In the genomic region with DNA sequence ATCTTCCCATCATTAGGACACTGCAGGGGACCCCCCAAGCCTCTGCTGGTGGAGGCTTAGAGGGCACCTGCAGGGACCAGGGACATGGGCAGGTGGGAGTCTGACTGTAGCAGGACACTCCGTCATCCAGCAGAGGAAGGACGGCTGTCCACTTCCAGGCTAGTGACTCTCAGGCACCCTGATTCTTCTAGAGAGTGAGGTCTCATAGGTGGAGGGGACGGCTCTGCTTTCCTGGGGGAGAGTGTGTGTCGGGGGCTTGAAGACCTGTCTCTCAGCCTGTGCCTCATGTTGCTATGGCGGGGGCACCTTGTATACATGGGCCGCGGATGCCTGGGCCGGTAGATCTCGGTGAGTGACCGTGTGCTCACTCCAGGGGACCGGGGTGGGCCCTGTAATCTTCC, we compare ENCODE assay signal across 1 cellular context.
TF ChIP-seq lines count a peak whose summit lies in the region.

No MANE protein-coding gene starts in this region.

TF ChIP-seq in GM23338, 12 proteins besides CTCF, POLR2A, EP300 and RAD21:
- TF ChIP-seq, protein P1, sequence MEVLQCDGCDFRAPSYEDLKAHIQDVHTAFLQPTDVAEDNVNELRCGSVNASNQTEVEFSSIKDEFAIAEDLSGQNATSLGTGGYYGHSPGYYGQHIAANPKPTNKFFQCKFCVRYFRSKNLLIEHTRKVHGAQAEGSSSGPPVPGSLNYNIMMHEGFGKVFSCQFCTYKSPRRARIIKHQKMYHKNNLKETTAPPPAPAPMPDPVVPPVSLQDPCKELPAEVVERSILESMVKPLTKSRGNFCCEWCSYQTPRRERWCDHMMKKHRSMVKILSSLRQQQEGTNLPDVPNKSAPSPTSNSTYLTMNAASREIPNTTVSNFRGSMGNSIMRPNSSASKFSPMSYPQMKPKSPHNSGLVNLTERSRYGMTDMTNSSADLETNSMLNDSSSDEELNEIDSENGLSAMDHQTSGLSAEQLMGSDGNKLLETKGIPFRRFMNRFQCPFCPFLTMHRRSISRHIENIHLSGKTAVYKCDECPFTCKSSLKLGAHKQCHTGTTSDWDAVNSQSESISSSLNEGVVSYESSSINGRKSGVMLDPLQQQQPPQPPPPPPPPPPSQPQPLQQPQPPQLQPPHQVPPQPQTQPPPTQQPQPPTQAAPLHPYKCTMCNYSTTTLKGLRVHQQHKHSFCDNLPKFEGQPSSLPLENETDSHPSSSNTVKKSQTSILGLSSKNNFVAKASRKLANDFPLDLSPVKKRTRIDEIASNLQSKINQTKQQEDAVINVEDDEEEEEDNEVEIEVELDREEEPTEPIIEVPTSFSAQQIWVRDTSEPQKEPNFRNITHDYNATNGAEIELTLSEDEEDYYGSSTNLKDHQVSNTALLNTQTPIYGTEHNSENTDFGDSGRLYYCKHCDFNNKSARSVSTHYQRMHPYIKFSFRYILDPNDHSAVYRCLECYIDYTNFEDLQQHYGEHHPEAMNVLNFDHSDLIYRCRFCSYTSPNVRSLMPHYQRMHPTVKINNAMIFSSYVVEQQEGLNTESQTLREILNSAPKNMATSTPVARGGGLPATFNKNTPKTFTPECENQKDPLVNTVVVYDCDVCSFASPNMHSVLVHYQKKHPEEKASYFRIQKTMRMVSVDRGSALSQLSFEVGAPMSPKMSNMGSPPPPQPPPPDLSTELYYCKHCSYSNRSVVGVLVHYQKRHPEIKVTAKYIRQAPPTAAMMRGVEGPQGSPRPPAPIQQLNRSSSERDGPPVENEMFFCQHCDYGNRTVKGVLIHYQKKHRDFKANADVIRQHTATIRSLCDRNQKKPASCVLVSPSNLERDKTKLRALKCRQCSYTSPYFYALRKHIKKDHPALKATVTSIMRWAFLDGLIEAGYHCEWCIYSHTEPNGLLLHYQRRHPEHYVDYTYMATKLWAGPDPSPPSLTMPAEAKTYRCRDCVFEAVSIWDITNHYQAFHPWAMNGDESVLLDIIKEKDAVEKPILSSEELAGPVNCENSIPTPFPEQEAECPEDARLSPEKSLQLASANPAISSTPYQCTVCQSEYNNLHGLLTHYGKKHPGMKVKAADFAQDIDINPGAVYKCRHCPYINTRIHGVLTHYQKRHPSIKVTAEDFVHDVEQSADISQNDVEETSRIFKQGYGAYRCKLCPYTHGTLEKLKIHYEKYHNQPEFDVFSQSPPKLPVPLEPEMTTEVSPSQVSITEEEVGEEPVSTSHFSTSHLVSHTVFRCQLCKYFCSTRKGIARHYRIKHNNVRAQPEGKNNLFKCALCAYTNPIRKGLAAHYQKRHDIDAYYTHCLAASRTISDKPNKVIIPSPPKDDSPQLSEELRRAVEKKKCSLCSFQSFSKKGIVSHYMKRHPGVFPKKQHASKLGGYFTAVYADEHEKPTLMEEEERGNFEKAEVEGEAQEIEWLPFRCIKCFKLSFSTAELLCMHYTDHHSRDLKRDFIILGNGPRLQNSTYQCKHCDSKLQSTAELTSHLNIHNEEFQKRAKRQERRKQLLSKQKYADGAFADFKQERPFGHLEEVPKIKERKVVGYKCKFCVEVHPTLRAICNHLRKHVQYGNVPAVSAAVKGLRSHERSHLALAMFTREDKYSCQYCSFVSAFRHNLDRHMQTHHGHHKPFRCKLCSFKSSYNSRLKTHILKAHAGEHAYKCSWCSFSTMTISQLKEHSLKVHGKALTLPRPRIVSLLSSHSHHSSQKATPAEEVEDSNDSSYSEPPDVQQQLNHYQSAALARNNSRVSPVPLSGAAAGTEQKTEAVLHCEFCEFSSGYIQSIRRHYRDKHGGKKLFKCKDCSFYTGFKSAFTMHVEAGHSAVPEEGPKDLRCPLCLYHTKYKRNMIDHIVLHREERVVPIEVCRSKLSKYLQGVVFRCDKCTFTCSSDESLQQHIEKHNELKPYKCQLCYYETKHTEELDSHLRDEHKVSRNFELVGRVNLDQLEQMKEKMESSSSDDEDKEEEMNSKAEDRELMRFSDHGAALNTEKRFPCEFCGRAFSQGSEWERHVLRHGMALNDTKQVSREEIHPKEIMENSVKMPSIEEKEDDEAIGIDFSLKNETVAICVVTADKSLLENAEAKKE (CRISPR knock-in tag; IDR thresholded peaks at IDR 0.05): no peak
- TF ChIP-seq JUNB (IDR thresholded peaks at IDR 0.05; ENCODE audit: unreplicated experiment) (no peak), EZH2phosphoT487 (IDR thresholded peaks at IDR 0.05; ENCODE audit: unreplicated experiment) (no peak)
- TF ChIP-seq, protein P2, sequence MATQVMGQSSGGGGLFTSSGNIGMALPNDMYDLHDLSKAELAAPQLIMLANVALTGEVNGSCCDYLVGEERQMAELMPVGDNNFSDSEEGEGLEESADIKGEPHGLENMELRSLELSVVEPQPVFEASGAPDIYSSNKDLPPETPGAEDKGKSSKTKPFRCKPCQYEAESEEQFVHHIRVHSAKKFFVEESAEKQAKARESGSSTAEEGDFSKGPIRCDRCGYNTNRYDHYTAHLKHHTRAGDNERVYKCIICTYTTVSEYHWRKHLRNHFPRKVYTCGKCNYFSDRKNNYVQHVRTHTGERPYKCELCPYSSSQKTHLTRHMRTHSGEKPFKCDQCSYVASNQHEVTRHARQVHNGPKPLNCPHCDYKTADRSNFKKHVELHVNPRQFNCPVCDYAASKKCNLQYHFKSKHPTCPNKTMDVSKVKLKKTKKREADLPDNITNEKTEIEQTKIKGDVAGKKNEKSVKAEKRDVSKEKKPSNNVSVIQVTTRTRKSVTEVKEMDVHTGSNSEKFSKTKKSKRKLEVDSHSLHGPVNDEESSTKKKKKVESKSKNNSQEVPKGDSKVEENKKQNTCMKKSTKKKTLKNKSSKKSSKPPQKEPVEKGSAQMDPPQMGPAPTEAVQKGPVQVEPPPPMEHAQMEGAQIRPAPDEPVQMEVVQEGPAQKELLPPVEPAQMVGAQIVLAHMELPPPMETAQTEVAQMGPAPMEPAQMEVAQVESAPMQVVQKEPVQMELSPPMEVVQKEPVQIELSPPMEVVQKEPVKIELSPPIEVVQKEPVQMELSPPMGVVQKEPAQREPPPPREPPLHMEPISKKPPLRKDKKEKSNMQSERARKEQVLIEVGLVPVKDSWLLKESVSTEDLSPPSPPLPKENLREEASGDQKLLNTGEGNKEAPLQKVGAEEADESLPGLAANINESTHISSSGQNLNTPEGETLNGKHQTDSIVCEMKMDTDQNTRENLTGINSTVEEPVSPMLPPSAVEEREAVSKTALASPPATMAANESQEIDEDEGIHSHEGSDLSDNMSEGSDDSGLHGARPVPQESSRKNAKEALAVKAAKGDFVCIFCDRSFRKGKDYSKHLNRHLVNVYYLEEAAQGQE (IDR thresholded peaks at IDR 0.05; ENCODE audit: unreplicated experiment): no peak
